ENCODE assay signal across 28 cellular contexts in genomic region chr3:126370606-126371005, GRCh38. TPM values are rescaled to one million over a fixed set of nuclear protein-coding genes. Genes with fewer than 3 reads are reported as not detected.
DNase-seq lines count a peak whose midpoint lies in the region; ATAC-seq, FAIRE-seq and TF ChIP-seq lines count a peak whose summit lies in the region.
"Had no signal": no experiment of that assay in that cellular context is flagged by ENCODE, and none has a peak within 500 bp of the region (broad histone marks: within the 10 kb centered on the region; RNA-seq: fewer than 3 reads in every experiment).

No MANE protein-coding gene starts in this region.

- H3K36me3 ChIP-seq in RWPE2 (ENCODE audit: low read depth) (no peaks in the 10 kb centered on the region), kidney (ENCODE audit: control insufficient read depth in 1 of 2, insufficient read depth in 2 of 2, low read length in 2 of 2) (no peaks in the 10 kb centered on the region), ovary (no peaks in the 10 kb centered on the region), skeletal muscle tissue (ENCODE audit: control insufficient read depth in 3 of 3, insufficient read depth in 3 of 3, low read length in 3 of 3) (no peaks in the 10 kb centered on the region)
- H3K36me3 ChIP-seq: BLaER1 treated with 17β-estradiol and CSF1 and Interleukin-3, amounts not matched to agents 10 nM and 100 nM had no signal

- WGBS in ovary, 3 donors, result 92 to 93% (median 92%) methylated on average over 7 of the region's 7 CpGs

- intact Hi-C loops in kidney (cut with DNase I), result loop anchor here (10.0 kb wide), 1 partner anchor 246 kb away; no protein-coding TSS in a partner anchor
- intact Hi-C loops in ovary (cut with DNase I), result no loop called here

- H3K27ac ChIP-seq in RWPE2 (ENCODE audit: poor library complexity, severe bottlenecking) (no peak overlapping the region), kidney (ENCODE audit: low read depth in 2 of 2, low read length in 2 of 2) (no peak overlapping the region), ovary (no peak overlapping the region), skeletal muscle tissue (ENCODE audit: low read depth, low read length) (peak overlapping the region; percentile 67)
- H3K27ac ChIP-seq: A549; BLaER1 treated with 17β-estradiol and CSF1 and Interleukin-3, amounts not matched to agents 10 nM and 100 nM; GM23248; RWPE1 had no signal

- H3K9ac ChIP-seq in kidney (ENCODE audit: low read length in 2 of 2) (no peak overlapping the region), skeletal muscle tissue (ENCODE audit: low read depth in 1 of 3, low read length in 3 of 3) (peak overlapping the region in 1 of 3 donors; percentile 66)
- H3K9ac ChIP-seq: BLaER1 treated with 17β-estradiol and CSF1 and Interleukin-3, amounts not matched to agents 10 nM and 100 nM; GM23248; SK-N-SH had no signal

- H3K4me3 ChIP-seq in RWPE2 (ENCODE audit: severe bottlenecking) (no peak overlapping the region), kidney (ENCODE audit: low read length in 2 of 2) (no peak overlapping the region), ovary (no peak overlapping the region), skeletal muscle tissue (ENCODE audit: low read length in 3 of 3) (no peak overlapping the region)
- H3K4me3 ChIP-seq: A549; BLaER1 treated with 17β-estradiol and CSF1 and Interleukin-3, amounts not matched to agents 10 nM and 100 nM; GM23248 had no signal

- H3K9me3 ChIP-seq in RWPE2 (ENCODE audit: severe bottlenecking) (no peaks in the 10 kb centered on the region), kidney (ENCODE audit: control insufficient read depth in 1 of 2, low read length in 2 of 2) (no peaks in the 10 kb centered on the region), ovary (no peaks in the 10 kb centered on the region), skeletal muscle tissue (ENCODE audit: control insufficient read depth in 3 of 3, low read length in 3 of 3) (no peaks in the 10 kb centered on the region)
- H3K9me3 ChIP-seq: A549; BLaER1 treated with 17β-estradiol and CSF1 and Interleukin-3, amounts not matched to agents 10 nM and 100 nM; SK-N-SH had no signal

- TF ChIP-seq EP300 in ovary (IDR thresholded peaks at IDR 0.05), result no peak

- no peak for ATAC-seq in RWPE2 (ENCODE audit: low read depth)
- ATAC-seq: A549 had no signal

- TF ChIP-seq POLR2A in ovary (IDR thresholded peaks at IDR 0.05), result no peak

- DNase-seq in RWPE2 (ENCODE audit: low spot score) (peak; percentile 32), kidney (peak; percentile 46), ovary (peak in 3 of 5 donors; percentile 5 to 10 (median 10)), NCI-H1694 (lab: John Stamatoyannopoulos, UW) (no peak), midbrain (lab: John Stamatoyannopoulos, UW) (no peak), nucleus accumbens (lab: John Stamatoyannopoulos, UW) (no peak)
- DNase-seq: AML-193; CD4-positive, alpha-beta T cell; GM23248; H9; KBM-7; NCI-H1105 treated with DMSO at 0.1 percent for 48 hours; NCI-H146; NCI-H2029; NCI-H446; NCI-H524 treated with DMSO at 0.1 percent for 48 hours; NCI-H774; SIG-M5; SK-N-SH had no signal

- no peaks in the 10 kb centered on the region for H3K27me3 ChIP-seq in RWPE2 (ENCODE audit: insufficient read depth, poor library complexity, severe bottlenecking)
- H3K27me3 ChIP-seq in ovary, result no peaks in the 10 kb centered on the region
- H3K27me3 ChIP-seq in skeletal muscle tissue (ENCODE audit: control insufficient read depth in 3 of 3, insufficient read depth in 3 of 3, low read length in 3 of 3), result peaks cover 0 to 3% (median 0%) of the 10 kb centered on the region in 3 donors
- H3K27me3 ChIP-seq: BLaER1 treated with 17β-estradiol and CSF1 and Interleukin-3, amounts not matched to agents 10 nM and 100 nM had no signal

- FAIRE-seq in kidney (lab: Jason Lieb, UNC), result no peak
- FAIRE-seq: A549, D721Med, GM18507, HTR-8/SVneo had no signal

- TF ChIP-seq CTCF in RWPE2 (IDR thresholded peaks at IDR 0.05; ENCODE audit: poor library complexity, severe bottlenecking) (no peak), kidney (IDR thresholded peaks at IDR 0.05; ENCODE audit: borderline replicate concordance, extremely low read depth, insufficient read depth) (no peak), ovary (IDR thresholded peaks at IDR 0.05) (no peak)

- no peaks in the 10 kb centered on the region for H3K4me1 ChIP-seq in RWPE2 (ENCODE audit: insufficient read depth, poor library complexity, severe bottlenecking)
- H3K4me1 ChIP-seq in kidney (ENCODE audit: control insufficient read depth in 1 of 2, insufficient read depth in 1 of 2, low read depth in 1 of 2, low read length in 2 of 2), result peaks cover 27 to 30% of the 10 kb centered on the region in 2 donors
- H3K4me1 ChIP-seq in ovary (ENCODE audit: insufficient read depth), result peaks cover 5% of the 10 kb centered on the region
- peaks cover 39 to 57% (median 45%) of the 10 kb centered on the region in 3 donors for H3K4me1 ChIP-seq in skeletal muscle tissue (ENCODE audit: control insufficient read depth in 3 of 3, insufficient read depth in 3 of 3, low read length in 3 of 3)
- H3K4me1 ChIP-seq: A549 had no signal

RNA-seq across cellular contexts. Expression of gene KLF15, which starts 13.4 kb away (rescaled TPM):
- total RNA-seq in kidney, result 22.9 TPM
- 30.0 TPM for polyA plus RNA-seq in kidney (ENCODE audit: insufficient read depth, low read depth, low replicate concordance)
- total RNA-seq in ovary, result 10 to 100 TPM; 23.2 to 83.3 (median 40.0) TPM
- polyA plus RNA-seq in ovary, result 10 to 100 TPM; 13.4 to 61.4 TPM
- 2.6 TPM for total RNA-seq in skeletal muscle tissue
- polyA plus RNA-seq: A549 had no signal

RNA-seq across cellular contexts. Expression of gene CFAP100, which starts 24.1 kb away (rescaled TPM):
- total RNA-seq in kidney, result not detected
- polyA plus RNA-seq in kidney (ENCODE audit: insufficient read depth, low read depth, low replicate concordance), result 0.60 TPM
- 10 to 100 TPM in 1 of 7 donors, 1 to 10 TPM in 4, not detected in 2; 1.5 to 21.3 (median 1.7) TPM for total RNA-seq in ovary
- polyA plus RNA-seq in ovary, result under 1 TPM in 1 of 2 donors, not detected in 1; 0.06 TPM
- total RNA-seq in skeletal muscle tissue, result not detected
- total RNA-seq: CD4-positive, alpha-beta T cell; GM23248; LHCN-M2; MCF 10A had no signal
- polyA plus RNA-seq: A549, GM23248, SK-N-SH had no signal

Comparison
In these comparisons a context has a peak if more than half of its experiments do, and no peak if none do; other contexts are left out.
1. DNase-seq: peak in RWPE2 (single experiment), kidney (single experiment) and ovary (3 of 5); none in NCI-H1694 (single experiment), midbrain (single experiment) and nucleus accumbens (0 of 56).